In genomic region chr2:165469417-165469816, GRCh38 we compare ENCODE assay signal across 8 cellular contexts. TPM values are rescaled to one million over a fixed set of nuclear protein-coding genes. Genes with fewer than 3 reads are reported as not detected.
A peak's percentile ranks its signal among the peaks of the same experiment; 100 is the strongest.
DNase-seq lines count a peak whose midpoint lies in the region; ATAC-seq and TF ChIP-seq lines count a peak whose summit lies in the region.

Gene CSRNP3 (plus strand): TSS chr2:165469698. CDS start chr2:165595066, 125,368 bp downstream.

- H3K4me3 ChIP-seq in HUES48 (ENCODE audit: low read depth, low read length), result peak within 1 kb of the TSS; percentile 88
- H3K4me3 ChIP-seq in fibroblast of the aortic adventitia (ENCODE audit: low read depth, low read length), result peak within 1 kb of the TSS; percentile 60

- no peak within 1 kb of the TSS for H3K4me3 Mint-ChIP-seq in stimulated activated naive CD8-positive, alpha-beta T cell treated with anti-CD3 and anti-CD28 coated beads, Interleukin-15, amount 100 ng/mL, for 72 hours

- DNase-seq in SK-MEL-5 (ENCODE audit: low read depth, low spot score), result peak; percentile 80
- peak; percentile 81 for DNase-seq in fibroblast of the aortic adventitia (ENCODE audit: low read depth)
- peak; percentile 88 for DNase-seq in myocyte (ENCODE audit: low read depth)
- no peak for DNase-seq in erythroblast (lab: John Stamatoyannopoulos, UW)
- DNase-seq in KBM-7, result no peak
- no peak for DNase-seq in stimulated activated naive CD8-positive, alpha-beta T cell treated with anti-CD3 and anti-CD28 coated beads, Interleukin-15, amount 100 ng/mL, for 72 hours

- H3K27me3 Mint-ChIP-seq in stimulated activated naive CD8-positive, alpha-beta T cell treated with anti-CD3 and anti-CD28 coated beads, Interleukin-15, amount 100 ng/mL, for 72 hours, result no peaks in the 10 kb centered on the region

- peak within 1 kb of the TSS; percentile 71 for H3K9ac ChIP-seq in HUES48 (ENCODE audit: low read depth, low read length)

- no peak for TF ChIP-seq CTCF in fibroblast of the aortic adventitia (IDR thresholded peaks at IDR 0.05; ENCODE audit: insufficient read depth, low read length)

- H3K9me3 Mint-ChIP-seq in stimulated activated naive CD8-positive, alpha-beta T cell treated with anti-CD3 and anti-CD28 coated beads, Interleukin-15, amount 100 ng/mL, for 72 hours, result no peaks in the 10 kb centered on the region

- H3K36me3 ChIP-seq in HUES48 (ENCODE audit: control insufficient read depth, insufficient read depth, low read length), result no peaks in the 10 kb centered on the region

- H3K4me1 Mint-ChIP-seq in stimulated activated naive CD8-positive, alpha-beta T cell treated with anti-CD3 and anti-CD28 coated beads, Interleukin-15, amount 100 ng/mL, for 72 hours, result no peaks in the 10 kb centered on the region

- peaks cover 38% of the 10 kb centered on the region for H3K4me1 ChIP-seq in HUES48 (ENCODE audit: control insufficient read depth, insufficient read depth, low read length)

- H3K9me3 ChIP-seq in HUES48 (ENCODE audit: control insufficient read depth, insufficient read depth, low read length), result no peaks in the 10 kb centered on the region

- no peak for TF ChIP-seq POLR2A in erythroblast (IDR thresholded peaks at IDR 0.05; ENCODE audit: low read length)

- peak within 1 kb of the TSS; percentile 40 for H3K27ac ChIP-seq in HUES48 (ENCODE audit: low read depth, low read length)

- H3K27me3 ChIP-seq in HUES48 (ENCODE audit: control insufficient read depth, insufficient read depth, low read length), result no peaks in the 10 kb centered on the region

- no peak within 1 kb of the TSS for H3K27ac Mint-ChIP-seq in stimulated activated naive CD8-positive, alpha-beta T cell treated with anti-CD3 and anti-CD28 coated beads, Interleukin-15, amount 100 ng/mL, for 72 hours

- in situ Hi-C loops in SK-MEL-5 (cut with HindIII; ENCODE audit: low pct_unique_long_range_greater_than_20kb, low sequenced_read_pairs) (no loop called here), KBM-7 (cut with MboI; ENCODE audit: low pct_unique_long_range_greater_than_20kb, low sequenced_read_pairs) (no loop called here)

- no peak for ATAC-seq in stimulated activated naive CD8-positive, alpha-beta T cell treated with anti-CD3 and anti-CD28 coated beads, Interleukin-15, amount 100 ng/mL, for 72 hours
- no peak for ATAC-seq in GM18868 (IDR thresholded peaks at IDR 0.05; ENCODE audit: unreplicated experiment)

RNA-seq across cellular contexts. Expression of gene CSRNP3, which starts in this region (rescaled TPM):
- total RNA-seq in SK-MEL-5 (2014; rRNA removed; shearing (Covaris generic)), result 0.32 and 0.45 TPM in 2 replicates
- polyA plus RNA-seq in SK-MEL-5 (2015; cell fraction: cytosol; rRNA removed), result 0.04 and 0.06 TPM in 2 replicates
- 0.64 and 0.67 TPM in 2 replicates for polyA plus RNA-seq in SK-MEL-5 (2015; cell fraction: nucleus; rRNA removed)
- 2.3 and 3.4 TPM in 2 replicates for total RNA-seq in fibroblast of the aortic adventitia (ENCODE audit: low replicate concordance)
- 1.0 and 3.3 TPM in 2 replicates for total RNA-seq in myocyte
- 0.54 TPM for polyA plus RNA-seq in myocyte (2012)

Comparison
In these comparisons a context has a peak if more than half of its experiments do, and no peak if none do; other contexts are left out.
1. Peak in DNase-seq in SK-MEL-5; RNA of the gene not detected or under 1 TPM.
2. DNase-seq: peak in fibroblast of the aortic adventitia (single experiment) and myocyte (single experiment); none in erythroblast (0 of 2), KBM-7 (single experiment) and stimulated activated naive CD8-positive, alpha-beta T cell treated with anti-CD3 and anti-CD28 coated beads, Interleukin-15, amount 100 ng/mL, for 72 hours (0 of 2).